1 cellular context compared by ENCODE assay signal in the genomic region with DNA sequence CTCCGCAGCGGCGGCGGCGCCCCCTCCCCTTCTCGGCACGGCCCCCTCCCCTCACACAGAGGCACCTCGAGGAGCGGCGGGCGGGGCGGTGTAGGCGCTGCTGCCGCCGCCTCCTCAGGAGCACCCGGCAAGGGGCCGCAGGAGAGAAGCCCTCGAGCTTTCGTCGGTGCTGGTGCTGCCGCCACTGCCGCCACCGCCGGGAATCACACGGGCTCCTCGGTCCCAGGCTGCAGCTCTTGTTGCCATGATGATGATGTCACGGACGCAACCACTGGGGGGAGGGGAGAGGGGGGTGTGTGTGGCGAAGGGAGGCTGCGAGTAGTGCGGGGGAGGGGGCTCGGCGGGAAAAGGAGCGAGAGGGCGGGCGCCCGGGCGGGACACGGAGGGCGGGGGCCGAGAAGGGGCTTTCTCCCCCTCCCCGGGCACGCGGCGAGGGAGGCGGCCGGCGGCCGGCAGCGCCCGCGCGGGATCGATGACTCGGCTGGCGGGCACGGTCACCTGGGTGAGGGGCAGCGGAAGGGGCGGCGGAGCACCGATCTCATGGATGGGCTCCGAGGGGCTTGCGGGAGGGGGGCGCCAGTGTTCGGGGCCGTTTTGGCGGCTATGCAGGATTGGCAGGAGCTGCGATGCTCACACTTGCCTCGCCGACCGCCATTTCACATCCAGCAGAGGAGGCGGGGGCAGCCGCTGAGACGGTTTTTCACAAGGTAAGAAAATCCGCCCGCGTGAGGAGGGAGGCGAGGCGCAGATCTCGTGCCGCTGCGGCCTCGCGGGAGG.
TF ChIP-seq lines count a peak whose summit lies in the region.

A gene with protein sequence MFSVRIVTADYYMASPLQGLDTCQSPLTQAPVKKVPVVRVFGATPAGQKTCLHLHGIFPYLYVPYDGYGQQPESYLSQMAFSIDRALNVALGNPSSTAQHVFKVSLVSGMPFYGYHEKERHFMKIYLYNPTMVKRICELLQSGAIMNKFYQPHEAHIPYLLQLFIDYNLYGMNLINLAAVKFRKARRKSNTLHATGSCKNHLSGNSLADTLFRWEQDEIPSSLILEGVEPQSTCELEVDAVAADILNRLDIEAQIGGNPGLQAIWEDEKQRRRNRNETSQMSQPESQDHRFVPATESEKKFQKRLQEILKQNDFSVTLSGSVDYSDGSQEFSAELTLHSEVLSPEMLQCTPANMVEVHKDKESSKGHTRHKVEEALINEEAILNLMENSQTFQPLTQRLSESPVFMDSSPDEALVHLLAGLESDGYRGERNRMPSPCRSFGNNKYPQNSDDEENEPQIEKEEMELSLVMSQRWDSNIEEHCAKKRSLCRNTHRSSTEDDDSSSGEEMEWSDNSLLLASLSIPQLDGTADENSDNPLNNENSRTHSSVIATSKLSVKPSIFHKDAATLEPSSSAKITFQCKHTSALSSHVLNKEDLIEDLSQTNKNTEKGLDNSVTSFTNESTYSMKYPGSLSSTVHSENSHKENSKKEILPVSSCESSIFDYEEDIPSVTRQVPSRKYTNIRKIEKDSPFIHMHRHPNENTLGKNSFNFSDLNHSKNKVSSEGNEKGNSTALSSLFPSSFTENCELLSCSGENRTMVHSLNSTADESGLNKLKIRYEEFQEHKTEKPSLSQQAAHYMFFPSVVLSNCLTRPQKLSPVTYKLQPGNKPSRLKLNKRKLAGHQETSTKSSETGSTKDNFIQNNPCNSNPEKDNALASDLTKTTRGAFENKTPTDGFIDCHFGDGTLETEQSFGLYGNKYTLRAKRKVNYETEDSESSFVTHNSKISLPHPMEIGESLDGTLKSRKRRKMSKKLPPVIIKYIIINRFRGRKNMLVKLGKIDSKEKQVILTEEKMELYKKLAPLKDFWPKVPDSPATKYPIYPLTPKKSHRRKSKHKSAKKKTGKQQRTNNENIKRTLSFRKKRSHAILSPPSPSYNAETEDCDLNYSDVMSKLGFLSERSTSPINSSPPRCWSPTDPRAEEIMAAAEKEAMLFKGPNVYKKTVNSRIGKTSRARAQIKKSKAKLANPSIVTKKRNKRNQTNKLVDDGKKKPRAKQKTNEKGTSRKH (N-terminal part only) (minus strand): TSS at position 260 of the 777 bp plus-strand sequence. CDS start 330 bp downstream, outside the sequence.

TF ChIP-seq in HEK293, 187 proteins besides CTCF, POLR2A, EP300 and RAD21 (continued from another document and continues in another):
- TF ChIP-seq BCL11A (tag by site-specific recombination; IDR thresholded peaks at IDR 0.05; ENCODE audit: low read depth) (no peak), ZNF18 (tag by site-specific recombination; IDR thresholded peaks at IDR 0.05) (no peak), ZNF426 (tag by site-specific recombination; IDR thresholded peaks at IDR 0.05) (no peak), SP2 (tag by site-specific recombination; IDR thresholded peaks at IDR 0.05) (peak; percentile 52; the same call in 1 of the 2 replicates), ZNF558 (tag by site-specific recombination; IDR thresholded peaks at IDR 0.05) (no peak), ZIC2 (tag by site-specific recombination; IDR thresholded peaks at IDR 0.05) (no peak), ZNF324 (tag by site-specific recombination; IDR thresholded peaks at IDR 0.05) (0 out of 2 replicates have a peak, but pooled peaks have one; percentile 61), ZNF366 (tag by site-specific recombination; conservative IDR thresholded peaks at IDR 0.05) (no peak), ZNF155 (tag by site-specific recombination; IDR thresholded peaks at IDR 0.05) (no peak), REPIN1 (tag by site-specific recombination; IDR thresholded peaks at IDR 0.05; ENCODE audit: low read depth) (no peak), SCRT1 (tag by site-specific recombination; IDR thresholded peaks at IDR 0.05; ENCODE audit: borderline replicate concordance) (no peak), ZNF664 (tag by site-specific recombination; IDR thresholded peaks at IDR 0.05) (no peak), IKZF3 (tag by site-specific recombination; IDR thresholded peaks at IDR 0.05) (no peak), ZNF10 (tag by site-specific recombination; IDR thresholded peaks at IDR 0.05) (no peak), ZNF837 (tag by site-specific recombination; IDR thresholded peaks at IDR 0.05) (no peak), ZNF610 (tag by site-specific recombination; IDR thresholded peaks at IDR 0.05; ENCODE audit: borderline replicate concordance) (peak; percentile 96), ZNF202 (tag by site-specific recombination; IDR thresholded peaks at IDR 0.05; ENCODE audit: borderline replicate concordance) (no peak), ZNF223 (tag by site-specific recombination; IDR thresholded peaks at IDR 0.05) (no peak), ZNF239 (tag by site-specific recombination; IDR thresholded peaks at IDR 0.05) (no peak), KLF10 (tag by site-specific recombination; IDR thresholded peaks at IDR 0.05) (peak; percentile 94), ZNF621 (tag by site-specific recombination; IDR thresholded peaks at IDR 0.05) (no peak), ZNF248 (tag by site-specific recombination; IDR thresholded peaks at IDR 0.05) (no peak), ZNF707 (tag by site-specific recombination; IDR thresholded peaks at IDR 0.05) (no peak), ZNF626 (tag by site-specific recombination; IDR thresholded peaks at IDR 0.05) (no peak), ZNF548 (tag by site-specific recombination; IDR thresholded peaks at IDR 0.05) (no peak), PBX3 (CRISPR knock-in tag; IDR thresholded peaks at IDR 0.05) (no peak), ZBTB17 (tag by site-specific recombination; IDR thresholded peaks at IDR 0.05) (peak; percentile 99), ZNF398 (tag by site-specific recombination; IDR thresholded peaks at IDR 0.05) (peak; percentile 96), ZBTB26 (tag by site-specific recombination; optimal IDR thresholded peaks at IDR 0.05) (peak; percentile 92), ZNF174 (tag by site-specific recombination; IDR thresholded peaks at IDR 0.05) (no peak), KLF9 (tag by site-specific recombination; IDR thresholded peaks at IDR 0.05; ENCODE audit: low read depth) (peak; percentile 88), GLI2 (tag by site-specific recombination; IDR thresholded peaks at IDR 0.05; ENCODE audit: borderline replicate concordance, low read depth) (no peak), HOXC10 (CRISPR knock-in tag; IDR thresholded peaks at IDR 0.05) (peak; percentile 65), ZNF341 (tag by site-specific recombination; IDR thresholded peaks at IDR 0.05; ENCODE audit: low read depth) (peak; percentile 49), ZNF16 (tag by site-specific recombination; IDR thresholded peaks at IDR 0.05; ENCODE audit: low read depth) (no peak), ZNF416 (tag by site-specific recombination; IDR thresholded peaks at IDR 0.05) (no peak), ZBTB7A (tag by site-specific recombination; IDR thresholded peaks at IDR 0.05; ENCODE audit: low read depth) (peak; percentile 49; the same call in 1 of the 2 replicates), ZFP3 (tag by site-specific recombination; IDR thresholded peaks at IDR 0.05; ENCODE audit: low read depth) (no peak), ZBTB21 (tag by site-specific recombination; IDR thresholded peaks at IDR 0.05) (peak; percentile 87), KLF16 (tag by site-specific recombination; IDR thresholded peaks at IDR 0.05) (peak; percentile 91)
- TF ChIP-seq, protein P1, sequence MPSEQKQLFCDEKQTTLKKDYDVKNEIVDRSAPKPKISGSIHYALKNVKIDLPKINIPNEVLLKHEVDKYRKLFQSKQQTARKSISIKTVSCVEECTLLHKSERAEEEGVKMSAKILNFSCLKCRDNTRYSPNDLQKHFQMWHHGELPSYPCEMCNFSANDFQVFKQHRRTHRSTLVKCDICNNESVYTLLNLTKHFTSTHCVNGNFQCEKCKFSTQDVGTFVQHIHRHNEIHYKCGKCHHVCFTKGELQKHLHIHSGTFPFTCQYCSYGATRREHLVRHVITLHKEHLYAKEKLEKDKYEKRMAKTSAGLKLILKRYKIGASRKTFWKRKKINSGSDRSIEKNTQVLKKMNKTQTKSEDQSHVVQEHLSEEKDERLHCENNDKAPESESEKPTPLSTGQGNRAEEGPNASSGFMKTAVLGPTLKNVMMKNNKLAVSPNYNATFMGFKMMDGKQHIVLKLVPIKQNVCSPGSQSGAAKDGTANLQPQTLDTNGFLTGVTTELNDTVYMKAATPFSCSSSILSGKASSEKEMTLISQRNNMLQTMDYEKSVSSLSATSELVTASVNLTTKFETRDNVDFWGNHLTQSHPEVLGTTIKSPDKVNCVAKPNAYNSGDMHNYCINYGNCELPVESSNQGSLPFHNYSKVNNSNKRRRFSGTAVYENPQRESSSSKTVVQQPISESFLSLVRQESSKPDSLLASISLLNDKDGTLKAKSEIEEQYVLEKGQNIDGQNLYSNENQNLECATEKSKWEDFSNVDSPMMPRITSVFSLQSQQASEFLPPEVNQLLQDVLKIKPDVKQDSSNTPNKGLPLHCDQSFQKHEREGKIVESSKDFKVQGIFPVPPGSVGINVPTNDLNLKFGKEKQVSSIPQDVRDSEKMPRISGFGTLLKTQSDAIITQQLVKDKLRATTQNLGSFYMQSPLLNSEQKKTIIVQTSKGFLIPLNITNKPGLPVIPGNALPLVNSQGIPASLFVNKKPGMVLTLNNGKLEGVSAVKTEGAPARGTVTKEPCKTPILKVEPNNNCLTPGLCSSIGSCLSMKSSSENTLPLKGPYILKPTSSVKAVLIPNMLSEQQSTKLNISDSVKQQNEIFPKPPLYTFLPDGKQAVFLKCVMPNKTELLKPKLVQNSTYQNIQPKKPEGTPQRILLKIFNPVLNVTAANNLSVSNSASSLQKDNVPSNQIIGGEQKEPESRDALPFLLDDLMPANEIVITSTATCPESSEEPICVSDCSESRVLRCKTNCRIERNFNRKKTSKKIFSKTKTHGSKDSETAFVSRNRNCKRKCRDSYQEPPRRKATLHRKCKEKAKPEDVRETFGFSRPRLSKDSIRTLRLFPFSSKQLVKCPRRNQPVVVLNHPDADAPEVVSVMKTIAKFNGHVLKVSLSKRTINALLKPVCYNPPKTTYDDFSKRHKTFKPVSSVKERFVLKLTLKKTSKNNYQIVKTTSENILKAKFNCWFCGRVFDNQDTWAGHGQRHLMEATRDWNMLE (tag by site-specific recombination; conservative IDR thresholded peaks at IDR 0.05; ENCODE audit: low read depth): no peak
- TF ChIP-seq, protein P2, sequence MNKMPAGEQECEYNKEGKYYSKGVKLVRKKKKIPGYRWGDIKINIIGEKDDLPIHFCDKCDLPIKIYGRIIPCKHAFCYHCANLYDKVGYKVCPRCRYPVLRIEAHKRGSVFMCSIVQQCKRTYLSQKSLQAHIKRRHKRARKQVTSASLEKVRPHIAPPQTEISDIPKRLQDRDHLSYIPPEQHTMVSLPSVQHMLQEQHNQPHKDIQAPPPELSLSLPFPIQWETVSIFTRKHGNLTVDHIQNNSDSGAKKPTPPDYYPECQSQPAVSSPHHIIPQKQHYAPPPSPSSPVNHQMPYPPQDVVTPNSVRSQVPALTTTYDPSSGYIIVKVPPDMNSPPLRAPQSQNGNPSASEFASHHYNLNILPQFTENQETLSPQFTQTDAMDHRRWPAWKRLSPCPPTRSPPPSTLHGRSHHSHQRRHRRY (tag by site-specific recombination; IDR thresholded peaks at IDR 0.05): no peak
- TF ChIP-seq, protein P3, sequence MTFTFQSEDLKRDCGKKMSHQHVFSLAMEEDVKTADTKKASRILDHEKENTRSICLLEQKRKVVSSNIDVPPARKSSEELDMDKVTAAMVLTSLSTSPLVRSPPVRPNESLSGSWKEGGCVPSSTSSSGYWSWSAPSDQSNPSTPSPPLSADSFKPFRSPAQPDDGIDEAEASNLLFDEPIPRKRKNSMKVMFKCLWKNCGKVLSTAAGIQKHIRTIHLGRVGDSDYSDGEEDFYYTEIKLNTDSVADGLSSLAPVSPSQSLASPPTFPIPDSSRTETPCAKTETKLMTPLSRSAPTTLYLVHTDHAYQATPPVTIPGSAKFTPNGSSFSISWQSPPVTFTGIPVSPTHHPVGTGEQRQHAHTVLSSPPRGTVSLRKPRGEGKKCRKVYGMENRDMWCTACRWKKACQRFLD (tag by site-specific recombination; IDR thresholded peaks at IDR 0.05): no peak
